ENCODE assay signal across 10 cellular contexts in the genomic region with DNA sequence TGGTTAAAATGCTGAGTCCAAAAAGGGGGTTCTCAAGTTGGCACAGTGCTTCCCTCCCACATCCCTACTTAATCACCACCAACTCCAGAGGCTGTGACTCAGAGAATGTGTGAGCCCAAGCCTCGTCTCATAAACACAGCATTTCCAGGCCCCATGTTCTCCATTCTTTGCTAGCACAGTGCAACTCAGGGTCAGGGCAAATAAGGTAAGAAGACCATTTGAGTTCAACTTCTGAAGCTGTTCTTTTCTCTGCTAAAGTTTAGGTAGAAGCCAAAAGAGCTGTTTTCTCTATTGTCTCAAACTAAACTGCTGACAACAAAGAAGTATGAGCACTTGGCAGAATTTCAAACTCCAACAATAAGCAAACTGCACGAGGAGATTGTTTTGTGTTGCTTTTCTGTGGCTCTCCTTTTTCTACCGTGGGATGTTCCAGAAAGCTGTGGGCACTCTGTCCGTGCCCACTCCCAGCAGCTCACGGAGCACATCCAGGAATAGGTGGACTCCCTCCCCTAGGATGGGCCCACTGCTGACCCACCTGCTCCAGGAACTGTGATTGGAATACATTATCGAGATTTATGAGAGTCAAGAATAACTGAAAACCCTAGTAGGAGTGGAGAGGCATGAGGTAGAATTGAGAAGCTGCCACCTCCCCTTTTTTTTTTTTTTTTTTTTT.
DNase-seq lines count a peak whose midpoint lies in the region; ATAC-seq and TF ChIP-seq lines count a peak whose summit lies in the region.
"Had no signal": no experiment of that assay in that cellular context is flagged by ENCODE, and none has a peak within 500 bp of the region (broad histone marks: within the 10 kb centered on the region; RNA-seq: fewer than 3 reads in every experiment).

No MANE protein-coding gene starts in this region.

- peak overlapping the region; percentile 6 to 19 for H3K18ac ChIP-seq in mesenchymal stem cell (ENCODE audit: low read depth in 1 of 2, low read length in 2 of 2)

- peak overlapping the region; percentile 66 for H3K9ac ChIP-seq in mesenchymal stem cell (ENCODE audit: low read length)

- no peak for ATAC-seq in GM19395 (IDR thresholded peaks at IDR 0.05; ENCODE audit: unreplicated experiment)
- ATAC-seq: Panc1 had no signal

- no peaks in the 10 kb centered on the region for H3K36me3 ChIP-seq in mesenchymal stem cell (ENCODE audit: control insufficient read depth in 1 of 2, insufficient read depth in 2 of 2, low read depth in 1 of 2, low read length in 2 of 2)

- H2AK5ac ChIP-seq in mesenchymal stem cell (ENCODE audit: low read length, severe bottlenecking), result no peak overlapping the region

- DNase-seq in activated naive CD4-positive, alpha-beta T cell treated with anti-CD3 and anti-CD28 coated beads for 36 hours, result peak; percentile 37
- DNase-seq in activated naive CD4-positive, alpha-beta T cell treated with Interleukin-2 at 50 U/mL for 16 hours, result no peak
- DNase-seq in mesenchymal stem cell (peak; percentile 79), type B pancreatic cell (ENCODE audit: extremely low spot score, unreplicated experiment) (no peak), immature natural killer cell (no peak), NCI-H82 (lab: John Stamatoyannopoulos, UW) (no peak)
- DNase-seq: cortex of kidney had no signal

- H3K4ac ChIP-seq in mesenchymal stem cell (ENCODE audit: low read depth in 1 of 2, low read length in 2 of 2), result no peak overlapping the region

- H3K9me3 Mint-ChIP-seq in activated naive CD4-positive, alpha-beta T cell treated with anti-CD3 and anti-CD28 coated beads for 36 hours, result no peaks in the 10 kb centered on the region
- H3K9me3 Mint-ChIP-seq in type B pancreatic cell (no peaks in the 10 kb centered on the region), immature natural killer cell (no peaks in the 10 kb centered on the region)

- no peak overlapping the region for H2AFZ ChIP-seq in mesenchymal stem cell (ENCODE audit: low read depth, low read length)

- H3K27ac Mint-ChIP-seq in activated naive CD4-positive, alpha-beta T cell treated with anti-CD3 and anti-CD28 coated beads for 36 hours, result peak overlapping the region; percentile 52
- H3K27ac Mint-ChIP-seq in type B pancreatic cell (peak overlapping the region; percentile 6), immature natural killer cell (no peak overlapping the region)

- H4K8ac ChIP-seq in mesenchymal stem cell (ENCODE audit: low read length), result peak overlapping the region; percentile 19

- CTCF ChIA-PET in activated naive CD4-positive, alpha-beta T cell treated with anti-CD3 and anti-CD28 coated beads for 36 hours (lab: Charles Lee), result interaction anchor here (1.2 to 1.8 kb wide), 3 partner anchors 28 to 40 kb away, joined by 3 to 5 read pairs (median 4); no protein-coding TSS in a partner anchor

- intact Hi-C loops in activated naive CD4-positive, alpha-beta T cell treated with anti-CD3 and anti-CD28 coated beads for 36 hours (cut with micrococcal nuclease), result loop anchor here (2.0 to 5.0 kb wide), 4 partner anchors 338 to 449 kb away; no protein-coding TSS in a partner anchor

- no peak overlapping the region for H2BK5ac ChIP-seq in mesenchymal stem cell (ENCODE audit: low read depth, low read length, poor library complexity, severe bottlenecking)

- TF ChIP-seq CTCF in type B pancreatic cell (conservative IDR thresholded peaks at IDR 0.05), result no peak

- H3K4me1 Mint-ChIP-seq in activated naive CD4-positive, alpha-beta T cell treated with anti-CD3 and anti-CD28 coated beads for 36 hours (ENCODE audit: low read depth), result peaks cover 73% of the 10 kb centered on the region
- H3K4me1 Mint-ChIP-seq in type B pancreatic cell (ENCODE audit: unreplicated experiment) (peaks cover 23% of the 10 kb centered on the region), immature natural killer cell (peaks cover 4 to 7% of the 10 kb centered on the region in 2 donors)

- H3K27me3 ChIP-seq in mesenchymal stem cell (ENCODE audit: control insufficient read depth in 1 of 2, insufficient read depth in 1 of 2, low read length in 2 of 2), result no peaks in the 10 kb centered on the region

- no peak overlapping the region for H2BK120ac ChIP-seq in mesenchymal stem cell (ENCODE audit: low read depth, low read length)

- no peak overlapping the region for H3K4me3 Mint-ChIP-seq in activated naive CD4-positive, alpha-beta T cell treated with anti-CD3 and anti-CD28 coated beads for 36 hours
- H3K4me3 Mint-ChIP-seq in type B pancreatic cell (no peak overlapping the region), immature natural killer cell (no peak overlapping the region)

- H3K23ac ChIP-seq in mesenchymal stem cell (ENCODE audit: low read length in 2 of 2), result no peak overlapping the region

- H3K4me3 ChIP-seq in mesenchymal stem cell (ENCODE audit: insufficient read depth in 1 of 2, low read depth in 1 of 2, low read length in 2 of 2), result no peak overlapping the region

- peak overlapping the region in 1 of 2 experiments; percentile 75 for H2BK12ac ChIP-seq in mesenchymal stem cell (ENCODE audit: low read length in 2 of 2)

- peak overlapping the region; percentile 25 for H4K91ac ChIP-seq in mesenchymal stem cell (ENCODE audit: low read length)

- H3K9me3 ChIP-seq in mesenchymal stem cell (ENCODE audit: control insufficient read depth, low read length), result no peaks in the 10 kb centered on the region

- H3K14ac ChIP-seq in mesenchymal stem cell (ENCODE audit: low read length in 2 of 2), result no peak overlapping the region

- H2BK15ac ChIP-seq in mesenchymal stem cell (ENCODE audit: low read depth, poor library complexity, severe bottlenecking), result no peak overlapping the region

- H3K4me2 ChIP-seq in mesenchymal stem cell (ENCODE audit: low read length, poor library complexity, severe bottlenecking), result no peak overlapping the region

- no peaks in the 10 kb centered on the region for H3K36me3 Mint-ChIP-seq in activated naive CD4-positive, alpha-beta T cell treated with anti-CD3 and anti-CD28 coated beads for 36 hours (ENCODE audit: low read depth)
- H3K36me3 Mint-ChIP-seq in type B pancreatic cell, result no peaks in the 10 kb centered on the region
- H3K36me3 Mint-ChIP-seq in immature natural killer cell, result no peaks in the 10 kb centered on the region

- no peaks in the 10 kb centered on the region for H3K27me3 Mint-ChIP-seq in activated naive CD4-positive, alpha-beta T cell treated with anti-CD3 and anti-CD28 coated beads for 36 hours (ENCODE audit: low read depth)
- H3K27me3 Mint-ChIP-seq in type B pancreatic cell (peaks cover 7% of the 10 kb centered on the region), immature natural killer cell (ENCODE audit: low read depth in 3 of 3) (no peaks in the 10 kb centered on the region)

- 87% methylated on average over 4 of the region's 6 CpGs for WGBS in mesenchymal stem cell

- H3K27ac ChIP-seq in cingulate gyrus (ENCODE audit: low read depth, low read length) (peak overlapping the region; percentile 76), mesenchymal stem cell (ENCODE audit: low read length, poor library complexity, severe bottlenecking) (no peak overlapping the region)

- no peaks in the 10 kb centered on the region for H3K79me1 ChIP-seq in mesenchymal stem cell (replicated peaks; ENCODE audit: low read length, poor library complexity, severe bottlenecking)

- H3K4me1 ChIP-seq in mesenchymal stem cell (ENCODE audit: control insufficient read depth, insufficient read depth, low read depth, low read length), result peaks cover 5% of the 10 kb centered on the region

Comparison
In these comparisons a context has a peak if more than half of its experiments do, and no peak if none do; other contexts are left out.
1. DNase-seq: peak in activated naive CD4-positive, alpha-beta T cell treated with anti-CD3 and anti-CD28 coated beads for 36 hours (single experiment) and mesenchymal stem cell (single experiment); none in activated naive CD4-positive, alpha-beta T cell treated with Interleukin-2 at 50 U/mL for 16 hours (single experiment), type B pancreatic cell (single experiment), immature natural killer cell (0 of 3) and NCI-H82 (single experiment).
2. H3K27ac Mint-ChIP-seq: peak in activated naive CD4-positive, alpha-beta T cell treated with anti-CD3 and anti-CD28 coated beads for 36 hours (single experiment) and type B pancreatic cell (single experiment); none in immature natural killer cell (0 of 6).